ENCODE assay signal across 2 cellular contexts in genomic region chr12:120687570-120688289, GRCh38.
TF ChIP-seq lines count a peak whose summit lies in the region.

No MANE protein-coding gene starts in this region.

TF ChIP-seq in GM12878, 131 proteins besides CTCF, POLR2A, EP300 and RAD21:
- TF ChIP-seq MLLT1 (IDR thresholded peaks at IDR 0.05) (peak; percentile 40; the same call in 1 of the 2 replicates), E4F1 (IDR thresholded peaks at IDR 0.05; ENCODE audit: borderline replicate concordance, partially characterized antibody) (no peak), SP1 (IDR thresholded peaks at IDR 0.05; ENCODE audit: low read depth, low read length) (no peak), SMARCA5 (IDR thresholded peaks at IDR 0.05) (0 out of 2 replicates have a peak, but pooled peaks have one; percentile 4), WRNIP1 (IDR thresholded peaks at IDR 0.05; ENCODE audit: borderline replicate concordance, low read depth, low read length) (0 out of 2 replicates have a peak, but pooled peaks have one; percentile 26), NR2C2 (IDR thresholded peaks at IDR 0.05; ENCODE audit: borderline replicate concordance, control insufficient read depth, insufficient read length, low read depth) (no peak), ZSCAN29 (IDR thresholded peaks at IDR 0.05) (peak; percentile 65; the same call in 1 of the 2 replicates), ZNF384 (IDR thresholded peaks at IDR 0.05; ENCODE audit: borderline replicate concordance, low read depth, low read length) (no peak), RAD51 (IDR thresholded peaks at IDR 0.05) (peak; percentile 32; the same call in 1 of the 2 replicates), BHLHE40 (IDR thresholded peaks at IDR 0.05; ENCODE audit: borderline replicate concordance in 1 of 2, low read depth in 2 of 2, low read length in 1 of 2) (peak; percentile 96)

TF ChIP-seq in liver, 16 proteins besides CTCF, POLR2A, EP300 and RAD21:
- no peak for TF ChIP-seq REST (IDR thresholded peaks at IDR 0.05)
- no peak for TF ChIP-seq FOXA2 (IDR thresholded peaks at IDR 0.05)
- no peak for TF ChIP-seq ATF3 (IDR thresholded peaks at IDR 0.05)
- no peak for TF ChIP-seq FOXA1 (IDR thresholded peaks at IDR 0.05)
- TF ChIP-seq HNF4G (IDR thresholded peaks at IDR 0.05), result no peak
- no peak for TF ChIP-seq TAF1 (conservative IDR thresholded peaks at IDR 0.05)
- no peak for TF ChIP-seq RXRA (IDR thresholded peaks at IDR 0.05)
- TF ChIP-seq MAX (IDR thresholded peaks at IDR 0.05), result no peak
- no peak for TF ChIP-seq ZBTB33 (IDR thresholded peaks at IDR 0.05)
- no peak for TF ChIP-seq GABPA (IDR thresholded peaks at IDR 0.05 in 1 of 2, conservative IDR thresholded peaks at IDR 0.05 in 1 of 2)
- TF ChIP-seq SP1 (IDR thresholded peaks at IDR 0.05), result no peak
- no peak for TF ChIP-seq JUND (IDR thresholded peaks at IDR 0.05)
- TF ChIP-seq EGR1 (IDR thresholded peaks at IDR 0.05; ENCODE audit: low read depth in 2 of 2), result no peak
- TF ChIP-seq HNF4A (conservative IDR thresholded peaks at IDR 0.05), result no peak
- no peak for TF ChIP-seq NR2F2 (IDR thresholded peaks at IDR 0.05)
- no peak for TF ChIP-seq YY1 (IDR thresholded peaks at IDR 0.05)
